1 cellular context compared by ENCODE assay signal in genomic region chr22:31143537-31143936, GRCh38.
TF ChIP-seq lines count a peak whose summit lies in the region.

No MANE protein-coding gene starts in this region.

TF ChIP-seq in H1, 55 proteins besides CTCF, POLR2A, EP300 and RAD21:
- TF ChIP-seq SUZ12 (IDR thresholded peaks at IDR 0.05; ENCODE audit: low read length) (no peak), CBX5 (IDR thresholded peaks at IDR 0.05; ENCODE audit: low read depth, low read length) (no peak)
